In genomic region chr18:46481048-46481846, GRCh38 we compare ENCODE assay signal across 7 cellular contexts.
DNase-seq lines count a peak whose midpoint lies in the region; ATAC-seq, FAIRE-seq and TF ChIP-seq lines count a peak whose summit lies in the region.

No MANE protein-coding gene starts in this region.

- no peaks in the 10 kb centered on the region for H3K36me3 ChIP-seq in Loucy (ENCODE audit: insufficient read depth, low read length)
- no peaks in the 10 kb centered on the region for H3K36me3 ChIP-seq in GM12878 (ENCODE audit: control insufficient read depth in 2 of 2, insufficient read depth in 2 of 2, low read length in 1 of 2)
- no peaks in the 10 kb centered on the region for H3K36me3 ChIP-seq in kidney (ENCODE audit: control insufficient read depth in 1 of 2, insufficient read depth in 2 of 2, low read length in 2 of 2)

- H3K4me2 ChIP-seq in Loucy (ENCODE audit: low read depth, low read length, poor library complexity, severe bottlenecking) (no peak overlapping the region), GM12878 (ENCODE audit: control insufficient read depth, insufficient read depth) (no peak overlapping the region)

- H3K27ac ChIP-seq in GM12878 (ENCODE audit: control insufficient read depth, insufficient read depth): no peak overlapping the region
- no peak overlapping the region for H3K27ac ChIP-seq in kidney (ENCODE audit: low read depth in 2 of 2, low read length in 2 of 2)

- SMC1A ChIA-PET in GM12878 (lab: Charles Lee; ENCODE audit: uncharacterized antibody, unreplicated experiment): interaction anchor here (0.9 to 2.0 kb wide), 4 partner anchors 15 to 333 kb away, joined by 3 to 10 read pairs (median 4); no protein-coding TSS in a partner anchor

- DNase-seq in GM10266 (ENCODE audit: extremely low spot score): peak; percentile 47
- DNase-seq in T-helper 2 cell: peak in 4 of 5 experiments; percentile 10 to 56 (median 22)
- no peak for DNase-seq in GM12878 (ENCODE audit: low read depth, low spot score)
- DNase-seq in kidney: no peak
- DNase-seq in stimulated activated CD4-positive, alpha-beta T cell treated with anti-CD3 and anti-CD28 coated beads, TNF-alpha, amount 100 ng/mL, for 4 hours (ENCODE audit: low read depth in 3 of 3): peak in 2 of 3 experiments; percentile 10 to 32

- WGBS in GM12878 (ENCODE audit: insufficient coverage, insufficient replicate concordance, low lambda C conversion rate, missing lambda C conversion rate): 16% methylated on average over 9 of the region's 9 CpGs

- no peaks in the 10 kb centered on the region for H3F3A ChIP-seq in Loucy (ENCODE audit: low read depth)

- H3K4me1 ChIP-seq in Loucy (ENCODE audit: insufficient read depth, low read length, poor library complexity, severe bottlenecking) (no peaks in the 10 kb centered on the region), GM12878 (ENCODE audit: control insufficient read depth, insufficient read depth, low read length) (no peaks in the 10 kb centered on the region), kidney (ENCODE audit: control insufficient read depth in 1 of 2, insufficient read depth in 1 of 2, low read depth in 1 of 2, low read length in 2 of 2) (no peaks in the 10 kb centered on the region)

- H3K9ac ChIP-seq in Loucy (ENCODE audit: low read depth, low read length, poor library complexity, severe bottlenecking) (no peak overlapping the region), GM12878 (ENCODE audit: control insufficient read depth, insufficient read depth, low read length) (no peak overlapping the region), kidney (ENCODE audit: low read length in 2 of 2) (no peak overlapping the region)

- RAD21 ChIA-PET in GM12878 (lab: Charles Lee; ENCODE audit: unreplicated experiment): interaction anchor here (0.5 to 3.3 kb wide), 3 partner anchors 196 to 308 kb away, joined by 3 to 11 read pairs (median 3); a partner anchor contains a TSS

- POLR2A ChIA-PET in GM12878 (lab: Charles Lee): interaction anchor here (0.5 kb wide), 1 partner anchor 305 kb away, joined by 5 read pairs; no protein-coding TSS in a partner anchor

- H3K79me2 ChIP-seq in Loucy (ENCODE audit: insufficient read depth, low read length) (no peaks in the 10 kb centered on the region), GM12878 (ENCODE audit: control insufficient read depth, insufficient read depth, low read length) (no peaks in the 10 kb centered on the region)

- no peaks in the 10 kb centered on the region for H3K9me2 ChIP-seq in Loucy (replicated peaks; ENCODE audit: low read depth, low read length)

- TF ChIP-seq POLR2A in GM12878 (IDR thresholded peaks at IDR 0.05; ENCODE audit: low read depth, low read length): no peak

- no TSS peak for BruUV-seq in GM12878 (replicated peaks; lab: Mats Ljungman, UMichigan)

- intact Hi-C loops in GM12878 (cut with micrococcal nuclease; ENCODE audit: unreplicated experiment): loop anchor here (1.0 to 10.0 kb wide), 3 partner anchors 200 to 332 kb away; a partner anchor contains a TSS
- intact Hi-C loops in kidney (cut with DNase I): no loop called here

- no peak for TF ChIP-seq EP300 in GM12878 (IDR thresholded peaks at IDR 0.05; ENCODE audit: borderline replicate concordance in 1 of 2, control insufficient read depth in 1 of 2, low read depth in 2 of 2, low read length in 2 of 2)

- H3K9me3 ChIP-seq in Loucy (ENCODE audit: insufficient read depth, low read depth, low read length) (no peaks in the 10 kb centered on the region), GM12878 (replicated peaks; ENCODE audit: control insufficient read depth, insufficient read depth, low read length) (peaks cover 2% of the 10 kb centered on the region; the same call in 1 of the 3 replicates), kidney (ENCODE audit: control insufficient read depth in 1 of 2, low read length in 2 of 2) (peaks cover 0 to 6% of the 10 kb centered on the region in 2 donors)

- no peaks in the 10 kb centered on the region for H4K20me1 ChIP-seq in Loucy (ENCODE audit: insufficient read depth, low read length, poor library complexity, severe bottlenecking)
- H4K20me1 ChIP-seq in GM12878 (ENCODE audit: control insufficient read depth, insufficient read depth): no peaks in the 10 kb centered on the region; the same call in 1 of the 2 replicates

- TF ChIP-seq CTCF in GM10266 (IDR thresholded peaks at IDR 0.05; ENCODE audit: control insufficient read depth, insufficient read depth, low read depth, missing control alignments) (peak; percentile 50), Loucy (conservative IDR thresholded peaks at IDR 0.05; ENCODE audit: low read length) (peak; percentile 86), GM12878 (IDR thresholded peaks at IDR 0.05 in 2 of 3, conservative IDR thresholded peaks at IDR 0.05 in 1 of 3; ENCODE audit: control insufficient read depth in 2 of 3, extremely low read depth in 1 of 3, insufficient read depth in 1 of 3, low read depth in 3 of 3, low read length in 3 of 3) (peak; percentile 54 to 76 (median 69)), kidney (IDR thresholded peaks at IDR 0.05; ENCODE audit: borderline replicate concordance, extremely low read depth, insufficient read depth) (peak; percentile 75)

- peak; percentile 77 for ATAC-seq in GM12878
- ATAC-seq in GM18498 (IDR thresholded peaks at IDR 0.05; ENCODE audit: unreplicated experiment): no peak

- in situ Hi-C loops in GM12878 (cut with MboI): loop anchor here (10.0 kb wide), 2 partner anchors 196 to 336 kb away; no protein-coding TSS in a partner anchor

- peak; percentile 44 for FAIRE-seq in GM12878 (lab: Jason Lieb, UNC)
- no peak for FAIRE-seq in kidney (lab: Jason Lieb, UNC)

- H2AFZ ChIP-seq in Loucy (ENCODE audit: low read length): no peak overlapping the region
- H2AFZ ChIP-seq in GM12878 (ENCODE audit: control insufficient read depth, low read depth, low read length): no peak overlapping the region

- CTCF ChIA-PET in GM12878 (lab: Yijun Ruan, JAX): interaction anchor here (0.7 to 2.8 kb wide), 9 partner anchors 61 to 960 kb away, joined by 3 to 27 read pairs (median 3); a partner anchor contains a TSS

- H3K4me3 ChIP-seq in Loucy (ENCODE audit: low read length, poor library complexity, severe bottlenecking) (no peak overlapping the region), GM12878 (no peak overlapping the region), kidney (ENCODE audit: low read length in 2 of 2) (no peak overlapping the region)

- peak; percentile 67 for TF ChIP-seq RAD21 in GM12878 (IDR thresholded peaks at IDR 0.05; ENCODE audit: insufficient read depth, low read depth, low read length)

- H3K27me3 ChIP-seq in Loucy (ENCODE audit: insufficient read depth, low read length, poor library complexity, severe bottlenecking) (no peaks in the 10 kb centered on the region), GM12878 (replicated peaks in 1 of 2; ENCODE audit: control insufficient read depth in 2 of 2, insufficient read depth in 2 of 2, low read length in 1 of 2) (peaks cover 0 to 6% of the 10 kb centered on the region in 2 experiments; a peak in 2 of 4 replicates)

TF ChIP-seq in GM12878, 131 proteins besides CTCF, POLR2A, EP300 and RAD21:
- TF ChIP-seq YY1 (IDR thresholded peaks at IDR 0.05; ENCODE audit: low read depth, low read length) (peak; percentile 54; the same call in 1 of the 2 replicates), RELB (IDR thresholded peaks at IDR 0.05; ENCODE audit: low read depth) (no peak), SMC3 (IDR thresholded peaks at IDR 0.05; ENCODE audit: borderline replicate concordance, low read length) (peak; percentile 81)

Comparison
In these comparisons a context has a peak if more than half of its experiments do, and no peak if none do; other contexts are left out.
1. DNase-seq: peak in GM10266 (single experiment), T-helper 2 cell (4 of 5) and stimulated activated CD4-positive, alpha-beta T cell treated with anti-CD3 and anti-CD28 coated beads, TNF-alpha, amount 100 ng/mL, for 4 hours (2 of 3); none in GM12878 (single experiment) and kidney (single experiment).
2. Peak in every context shown above with its lines, with median percentiles within 50 percentile points of each other: CTCF ChIP-seq.